22 cellular contexts compared by ENCODE assay signal in the genomic region with DNA sequence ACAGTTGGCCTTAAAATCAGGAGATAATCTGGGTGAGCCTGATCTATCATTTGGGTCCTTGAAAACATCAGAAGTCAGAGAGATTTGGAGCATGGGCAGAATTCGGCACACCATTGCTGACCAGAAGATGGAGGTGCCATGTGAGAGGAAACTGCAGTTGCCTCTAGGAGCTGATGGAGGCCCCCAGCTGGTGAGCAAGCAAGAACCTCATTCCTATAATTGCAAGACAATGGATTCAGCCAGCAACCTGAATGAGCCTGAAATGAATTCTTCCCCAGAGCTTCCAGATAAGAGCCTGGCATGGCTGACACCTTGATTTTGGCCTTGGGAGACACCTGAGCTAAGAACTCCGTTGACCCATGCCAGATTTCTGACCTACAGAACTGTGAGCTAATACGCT.
"Had no signal": no experiment of that assay in that cellular context is flagged by ENCODE, and none has a peak within 500 bp of the region (broad histone marks: within the 10 kb centered on the region; RNA-seq: fewer than 3 reads in every experiment).

No MANE protein-coding gene starts in this region.

- H3K36me3 ChIP-seq: cardiac muscle cell, left ventricle myocardium inferior, prostate gland, right atrium auricular region, transverse colon, uterus, WERI-Rb-1 had no signal

- H3K27me3 ChIP-seq: right atrium auricular region, transverse colon, uterus had no signal

- H3K4me1 ChIP-seq: prostate gland, transverse colon, uterus had no signal

- H3K27ac ChIP-seq: cardiac muscle cell, prostate gland, right atrium auricular region, transverse colon, uterus, WERI-Rb-1 had no signal

- FAIRE-seq: kidney had no signal

- ATAC-seq: activated T-helper 17 cell treated with anti-CD3 and anti-CD28 coated beads, Interleukin-2, amount 50 U/mL, for 72 hours; stimulated activated naive CD8-positive, alpha-beta T cell treated with anti-CD3 and anti-CD28 coated beads, Interleukin-15, Interleukin-2, amounts not matched to agents 100 U/mL and 50 U/mL, for 24 hours had no signal

- H3K9me3 ChIP-seq: left ventricle myocardium inferior, prostate gland, right atrium auricular region, transverse colon, uterus had no signal

- H3K4me3 ChIP-seq: cardiac muscle cell, left ventricle myocardium inferior, prostate gland, right atrium auricular region, transverse colon, uterus had no signal

- DNase-seq: activated CD4-positive, alpha-beta memory T cell treated with anti-CD3 and anti-CD28 coated beads, Interleukin-2, amount 10 ng/mL, durations not matched to agents 7 days and 5 days; activated naive CD4-positive, alpha-beta T cell; activated naive CD8-positive, alpha-beta T cell treated with anti-CD3 and anti-CD28 coated beads, Interleukin-2, amount 10 ng/mL, durations not matched to agents 7 days and 5 days; activated T-cell treated with anti-CD3 and anti-CD28 coated beads, Interleukin-2, amount 50 U/mL, for 1 hour; amygdala; dermis blood vessel endothelial cell; effector memory CD4-positive, alpha-beta T cell; glutamatergic neuron; hippocampal formation; kidney; left ventricle myocardium inferior; mammary epithelial cell; stimulated activated CD4-positive, alpha-beta T cell treated with anti-CD3 and anti-CD28 coated beads, Interleukin-2, amount 100 ng/mL, for 24 hours; stimulated activated naive CD8-positive, alpha-beta T cell treated with anti-CD3 and anti-CD28 coated beads, Interleukin-15, Interleukin-2, amounts not matched to agents 100 U/mL and 50 U/mL, for 24 hours; substantia nigra; transverse colon; uterus; WERI-Rb-1 had no signal
